Comparison of ENCODE assay signal across 19 cellular contexts in genomic region chr5:67211926-67212325, GRCh38. TPM values are rescaled to one million over a fixed set of nuclear protein-coding genes. Genes with fewer than 3 reads are reported as not detected.
DNase-seq lines count a peak whose midpoint lies in the region; ATAC-seq, FAIRE-seq and TF ChIP-seq lines count a peak whose summit lies in the region.
"Had no signal": no experiment of that assay in that cellular context is flagged by ENCODE, and none has a peak within 500 bp of the region (broad histone marks: within the 10 kb centered on the region; RNA-seq: fewer than 3 reads in every experiment).

No MANE protein-coding gene starts in this region.

- H3K27me3 Mint-ChIP-seq in activated naive CD8-positive, alpha-beta T cell treated with anti-CD3 and anti-CD28 coated beads, Interleukin-2, amount 10 ng/mL, durations not matched to agents 7 days and 5 days = no peaks in the 10 kb centered on the region
- no peaks in the 10 kb centered on the region for H3K27me3 Mint-ChIP-seq in activated naive CD8-positive, alpha-beta T cell treated with anti-CD3 and anti-CD28 coated beads, Interleukin-2, amount 50 U/mL, for 24 hours
- H3K27me3 Mint-ChIP-seq: activated T-cell treated with anti-CD3 and anti-CD28 coated beads, Interleukin-2, amount 50 U/mL, for 24 hours had no signal

- no peak overlapping the region for H3K4me3 Mint-ChIP-seq in activated naive CD8-positive, alpha-beta T cell treated with anti-CD3 and anti-CD28 coated beads, Interleukin-2, amount 10 ng/mL, durations not matched to agents 7 days and 5 days
- no peak overlapping the region for H3K4me3 Mint-ChIP-seq in activated naive CD8-positive, alpha-beta T cell treated with anti-CD3 and anti-CD28 coated beads, Interleukin-2, amount 50 U/mL, for 24 hours
- H3K4me3 Mint-ChIP-seq: activated T-cell treated with anti-CD3 and anti-CD28 coated beads, Interleukin-2, amount 50 U/mL, for 24 hours had no signal

- POLR2A ChIA-PET in activated naive CD8-positive, alpha-beta T cell treated with anti-CD3 and anti-CD28 coated beads, Interleukin-2, amount 10 ng/mL, durations not matched to agents 7 days and 5 days (lab: Charles Lee) = interaction anchor here (0.8 kb wide), 1 partner anchor 45 kb away, joined by 4 read pairs; no protein-coding TSS in a partner anchor

- peaks cover 54% of the 10 kb centered on the region for H3K4me1 Mint-ChIP-seq in activated naive CD8-positive, alpha-beta T cell treated with anti-CD3 and anti-CD28 coated beads, Interleukin-2, amount 10 ng/mL, durations not matched to agents 7 days and 5 days
- H3K4me1 Mint-ChIP-seq in activated naive CD8-positive, alpha-beta T cell treated with anti-CD3 and anti-CD28 coated beads, Interleukin-2, amount 50 U/mL, for 24 hours = peaks cover 56% of the 10 kb centered on the region

- no peak for FAIRE-seq in urothelium cell line (lab: Jason Lieb, UNC)
- FAIRE-seq: endothelial cell of umbilical vein, islet of Langerhans had no signal

- no peak for ATAC-seq in activated naive CD8-positive, alpha-beta T cell treated with anti-CD3 and anti-CD28 coated beads, Interleukin-2, amount 10 ng/mL, durations not matched to agents 7 days and 5 days (ENCODE audit: low read depth)
- no peak for ATAC-seq in activated naive CD8-positive, alpha-beta T cell treated with anti-CD3 and anti-CD28 coated beads, Interleukin-2, amount 50 U/mL, for 24 hours
- ATAC-seq in HG02763 (IDR thresholded peaks at IDR 0.05; ENCODE audit: unreplicated experiment) (no peak), esophagus mucosa (no peak), left cardiac atrium (no peak)
- ATAC-seq: activated CD4-positive, CD25-positive, alpha-beta regulatory T cell treated with anti-CD3 and anti-CD28 coated beads, Interleukin-2, amount 50 U/mL, for 24 hours; body of pancreas; upper lobe of right lung had no signal

- H3K4me3 ChIP-seq in fibroblast of the aortic adventitia (ENCODE audit: low read depth, low read length) = no peak overlapping the region
- H3K4me3 ChIP-seq: body of pancreas, MG63, SJCRH30, upper lobe of right lung had no signal

- no peak for DNase-seq in activated naive CD8-positive, alpha-beta T cell treated with anti-CD3 and anti-CD28 coated beads, Interleukin-2, amount 10 ng/mL, durations not matched to agents 7 days and 5 days
- DNase-seq in activated naive CD8-positive, alpha-beta T cell treated with anti-CD3 and anti-CD28 coated beads, Interleukin-2, amount 50 U/mL, for 24 hours = no peak
- peak; percentile 34 for DNase-seq in T1000 (lab: John Stamatoyannopoulos, UW)
- DNase-seq in fibroblast of the aortic adventitia (ENCODE audit: low read depth) = peak; percentile 79
- peak; percentile 61 for DNase-seq in urothelium cell line (ENCODE audit: low spot score)
- DNase-seq in left cardiac atrium = no peak
- DNase-seq: activated T-cell treated with anti-CD3 and anti-CD28 coated beads, Interleukin-2, amount 50 U/mL, for 24 hours; body of pancreas; GDM1; MG63; NCI-H510A; SJCRH30; upper lobe of right lung had no signal

- peak; percentile 3 for TF ChIP-seq CTCF in fibroblast of the aortic adventitia (IDR thresholded peaks at IDR 0.05; ENCODE audit: insufficient read depth, low read length)

- H3K36me3 Mint-ChIP-seq in activated naive CD8-positive, alpha-beta T cell treated with anti-CD3 and anti-CD28 coated beads, Interleukin-2, amount 10 ng/mL, durations not matched to agents 7 days and 5 days = peaks cover 17% of the 10 kb centered on the region
- no peaks in the 10 kb centered on the region for H3K36me3 Mint-ChIP-seq in activated naive CD8-positive, alpha-beta T cell treated with anti-CD3 and anti-CD28 coated beads, Interleukin-2, amount 50 U/mL, for 24 hours (ENCODE audit: low read depth)

- H3K27ac Mint-ChIP-seq in activated naive CD8-positive, alpha-beta T cell treated with anti-CD3 and anti-CD28 coated beads, Interleukin-2, amount 10 ng/mL, durations not matched to agents 7 days and 5 days = peak overlapping the region; percentile 16
- H3K27ac Mint-ChIP-seq in activated naive CD8-positive, alpha-beta T cell treated with anti-CD3 and anti-CD28 coated beads, Interleukin-2, amount 50 U/mL, for 24 hours = no peak overlapping the region
- H3K27ac Mint-ChIP-seq: activated T-cell treated with anti-CD3 and anti-CD28 coated beads, Interleukin-2, amount 50 U/mL, for 24 hours had no signal

- no peaks in the 10 kb centered on the region for H3K9me3 Mint-ChIP-seq in activated naive CD8-positive, alpha-beta T cell treated with anti-CD3 and anti-CD28 coated beads, Interleukin-2, amount 10 ng/mL, durations not matched to agents 7 days and 5 days
- H3K9me3 Mint-ChIP-seq in activated naive CD8-positive, alpha-beta T cell treated with anti-CD3 and anti-CD28 coated beads, Interleukin-2, amount 50 U/mL, for 24 hours = no peaks in the 10 kb centered on the region
- H3K9me3 Mint-ChIP-seq: activated T-cell treated with anti-CD3 and anti-CD28 coated beads, Interleukin-2, amount 50 U/mL, for 24 hours had no signal

- intact Hi-C loops in left cardiac atrium (cut with DNase I) = no loop called here

RNA-seq across cellular contexts. Expression of gene CD180, which starts 15.3 kb away (rescaled TPM):
- under 1 TPM; 0.57 to 0.69 TPM for total RNA-seq in activated naive CD8-positive, alpha-beta T cell treated with anti-CD3 and anti-CD28 coated beads, Interleukin-2, amount 10 ng/mL, durations not matched to agents 7 days and 5 days
- total RNA-seq in fibroblast of the aortic adventitia (ENCODE audit: low replicate concordance) (0.09 and 0.16 TPM in 2 replicates), esophagus mucosa (0.24 TPM), left cardiac atrium (1 to 10 TPM in 1 of 2 donors, under 1 TPM in 1; 0.68 to 1.6 TPM)
- total RNA-seq: A673, endothelial cell of umbilical vein, SJCRH30 had no signal

Comparison
In these comparisons a context has a peak if more than half of its experiments do, and no peak if none do; other contexts are left out.
1. DNase-seq: peak in T1000 (single experiment), fibroblast of the aortic adventitia (single experiment) and urothelium cell line (single experiment); none in activated naive CD8-positive, alpha-beta T cell treated with anti-CD3 and anti-CD28 coated beads, Interleukin-2, amount 10 ng/mL, durations not matched to agents 7 days and 5 days (single experiment), activated naive CD8-positive, alpha-beta T cell treated with anti-CD3 and anti-CD28 coated beads, Interleukin-2, amount 50 U/mL, for 24 hours (single experiment) and left cardiac atrium (single experiment).